In the genomic region with DNA sequence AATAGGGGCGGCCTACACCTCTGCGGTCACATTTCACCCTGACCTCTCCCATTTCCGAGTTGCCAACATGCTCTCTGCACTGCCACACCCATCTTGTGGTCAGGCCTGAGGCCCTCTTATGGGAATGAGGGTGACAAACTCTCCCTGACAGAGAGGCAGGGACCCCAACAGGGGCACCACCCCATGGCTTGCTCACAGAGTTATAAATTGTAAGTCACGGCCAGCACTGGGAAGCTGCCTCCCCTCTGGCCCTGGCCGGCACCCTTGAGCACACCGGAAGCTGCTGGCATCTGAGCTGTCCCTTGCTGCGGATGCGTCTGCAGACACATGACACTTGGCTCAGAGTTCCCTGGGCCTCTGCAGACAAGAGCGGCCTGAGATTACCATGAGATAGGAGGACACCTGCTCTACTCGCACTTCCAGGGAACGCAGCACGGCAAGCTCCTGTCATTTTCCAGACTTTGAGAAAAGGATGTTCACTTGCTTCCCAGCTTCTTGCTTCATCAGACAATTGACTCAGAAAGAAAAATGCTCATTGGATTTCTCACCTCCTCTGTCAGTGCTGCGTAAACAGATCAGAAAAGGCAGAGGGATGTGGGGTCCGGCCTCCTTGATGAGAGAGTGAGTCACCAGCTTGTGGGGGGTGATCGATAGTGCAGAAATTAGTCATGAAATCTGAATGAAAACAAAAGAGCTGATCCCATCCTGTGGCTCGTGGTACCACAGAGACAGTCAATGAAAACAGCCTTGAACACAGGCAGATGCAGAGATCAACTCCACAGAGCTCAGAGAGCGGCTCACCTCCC, we compare ENCODE assay signal across 9 cellular contexts.
DNase-seq lines count a peak whose midpoint lies in the region; ATAC-seq lines count a peak whose summit lies in the region.
"Had no signal": no experiment of that assay in that cellular context is flagged by ENCODE, and none has a peak within 500 bp of the region (broad histone marks: within the 10 kb centered on the region; RNA-seq: fewer than 3 reads in every experiment).

No MANE protein-coding gene starts in this region.

- no peak for ATAC-seq in GM21423 (IDR thresholded peaks at IDR 0.05; ENCODE audit: unreplicated experiment)

- DNase-seq in NCI-H146 (lab: John Stamatoyannopoulos, UW) (peak; percentile 49), NCI-H146 treated with DMSO at 0.1 percent for 48 hours (lab: John Stamatoyannopoulos, UW; ENCODE audit: unreplicated experiment) (no peak), fibroblast of the conjunctiva (ENCODE audit: low read depth) (peak; percentile 34), SIG-M5 treated with dmso at 0.1 percent for 504 hours (lab: John Stamatoyannopoulos, UW; ENCODE audit: unreplicated experiment) (no peak), NCI-H2107 (lab: John Stamatoyannopoulos, UW) (no peak)
- peak; percentile 52 for DNase-seq in activated CD8-positive, alpha-beta memory T cell treated with anti-CD3 and anti-CD28 coated beads, Interleukin-2, amount 50 U/mL, for 4 hours
- DNase-seq in stimulated activated CD8-positive, alpha-beta memory T cell treated with anti-CD3 and anti-CD28 coated beads, Interleukin-7, amount 100 ng/mL, for 24 hours (ENCODE audit: low read depth), result peak; percentile 34
- DNase-seq: T-cell had no signal

Comparison
In these comparisons a context has a peak if more than half of its experiments do, and no peak if none do; other contexts are left out.
1. DNase-seq: peak in NCI-H146 (single experiment), activated CD8-positive, alpha-beta memory T cell treated with anti-CD3 and anti-CD28 coated beads, Interleukin-2, amount 50 U/mL, for 4 hours (single experiment), fibroblast of the conjunctiva (single experiment) and stimulated activated CD8-positive, alpha-beta memory T cell treated with anti-CD3 and anti-CD28 coated beads, Interleukin-7, amount 100 ng/mL, for 24 hours (single experiment); none in NCI-H146 treated with DMSO at 0.1 percent for 48 hours (single experiment), SIG-M5 treated with dmso at 0.1 percent for 504 hours (single experiment) and NCI-H2107 (single experiment).